17 cellular contexts compared by ENCODE assay signal in the genomic region with DNA sequence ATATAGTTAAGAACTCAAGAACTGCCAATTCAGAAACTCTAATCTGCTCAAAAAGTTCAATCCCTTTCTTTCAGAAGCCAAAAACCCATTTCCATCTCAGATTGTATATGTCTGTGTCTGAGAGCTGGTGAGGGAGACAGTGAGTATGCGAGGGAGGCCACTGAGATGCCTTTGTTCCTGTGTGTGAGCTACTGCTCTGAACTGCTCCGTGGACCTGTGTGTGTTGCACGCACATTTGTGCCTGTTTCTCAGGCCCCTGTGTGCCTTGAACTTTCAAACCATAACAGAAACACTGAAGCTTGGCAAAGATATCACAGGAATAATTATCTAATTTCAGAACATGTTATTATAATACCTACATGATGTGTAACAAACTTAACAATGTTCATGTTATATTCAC. TPM values are rescaled to one million over a fixed set of nuclear protein-coding genes. Genes with fewer than 3 reads are reported as not detected.
DNase-seq lines count a peak whose midpoint lies in the region; ATAC-seq, FAIRE-seq and TF ChIP-seq lines count a peak whose summit lies in the region.
"Had no signal": no experiment of that assay in that cellular context is flagged by ENCODE, and none has a peak within 500 bp of the region (broad histone marks: within the 10 kb centered on the region; RNA-seq: fewer than 3 reads in every experiment).

No MANE protein-coding gene starts in this region.

- no peak for DNase-seq in heart left ventricle
- no peak for DNase-seq in left cardiac atrium
- DNase-seq in H1 (ENCODE audit: low read depth in 1 of 2, low spot score in 2 of 2), result no peak
- no peak for DNase-seq in neural crest cell (ENCODE audit: low read depth, low spot score)
- DNase-seq in tibial nerve (ENCODE audit: low spot score in 2 of 2), result no peak
- no peak for DNase-seq in NCI-H510A treated with DMSO at 0.1 percent for 48 hours (lab: John Stamatoyannopoulos, UW)
- DNase-seq in stimulated activated CD4-positive, alpha-beta T cell treated with anti-CD3 and anti-CD28 coated beads, Interleukin-15, amount 100 ng/mL, for 24 hours, result no peak
- DNase-seq in NCI-H345 treated with DMSO at 0.1 percent for 48 hours (lab: John Stamatoyannopoulos, UW; ENCODE audit: unreplicated experiment), result no peak
- DNase-seq: ACHN; activated CD4-positive, alpha-beta T cell treated with anti-CD3 and anti-CD28 coated beads for 36 hours; activated CD8-positive, alpha-beta memory T cell treated with anti-CD3 and anti-CD28 coated beads, Interleukin-2, amount 10 ng/mL, durations not matched to agents 7 days and 5 days; dermis blood vessel endothelial cell; DMS79 treated with DMSO at 0.1 percent for 48 hours; NCI-H446 treated with DMSO at 0.1 percent for 48 hours; stomach; SW 1271 had no signal

- no peak overlapping the region for H2AK5ac ChIP-seq in H1 (ENCODE audit: low read depth, low read length)

- H3K18ac ChIP-seq in H1 (ENCODE audit: extremely low read depth, low read length), result no peak overlapping the region

- peak overlapping the region; percentile 96 for H3K4me3 Mint-ChIP-seq in neural crest cell
- H3K4me3 Mint-ChIP-seq: activated CD4-positive, alpha-beta T cell treated with anti-CD3 and anti-CD28 coated beads for 36 hours; activated CD8-positive, alpha-beta memory T cell treated with anti-CD3 and anti-CD28 coated beads, Interleukin-2, amount 10 ng/mL, durations not matched to agents 7 days and 5 days had no signal

- TF ChIP-seq POLR2A in heart left ventricle (IDR thresholded peaks at IDR 0.05) (no peak), H1 (IDR thresholded peaks at IDR 0.05; ENCODE audit: control extremely low read depth in 1 of 2, low read depth in 2 of 2, low read length in 2 of 2) (no peak), tibial nerve (IDR thresholded peaks at IDR 0.05) (no peak)

- no peaks in the 10 kb centered on the region for H3K9me3 Mint-ChIP-seq in neural crest cell

- peaks cover 4% of the 10 kb centered on the region for H3K27me3 Mint-ChIP-seq in neural crest cell (ENCODE audit: low read depth)

- H2BK5ac ChIP-seq in H1 (ENCODE audit: low read depth, low read length), result 0 out of 2 replicates have a peak overlapping the region, but pooled peaks have one; percentile 95

- no peak overlapping the region for H2AFZ ChIP-seq in H1 (ENCODE audit: low read length)

- H2BK12ac ChIP-seq in H1 (ENCODE audit: low read depth, low read length), result no peak overlapping the region

- H4K8ac ChIP-seq in H1 (ENCODE audit: extremely low read depth, insufficient read depth, low read length), result no peak overlapping the region

- TF ChIP-seq CTCF in heart left ventricle (IDR thresholded peaks at IDR 0.05) (no peak), H1 (IDR thresholded peaks at IDR 0.05; ENCODE audit: control extremely low read depth in 1 of 3, insufficient read depth in 1 of 3, low read depth in 1 of 3, low read length in 3 of 3) (no peak), neural crest cell (conservative IDR thresholded peaks at IDR 0.05) (no peak), tibial nerve (IDR thresholded peaks at IDR 0.05) (no peak)

- no peaks in the 10 kb centered on the region for H3K9me3 ChIP-seq in heart left ventricle
- H3K9me3 ChIP-seq in H1 (ENCODE audit: insufficient read depth in 2 of 2, low read depth in 1 of 2, low read length in 1 of 2), result no peaks in the 10 kb centered on the region
- H3K9me3 ChIP-seq in tibial nerve, result no peaks in the 10 kb centered on the region
- H3K9me3 ChIP-seq: stomach had no signal

- H3K79me2 ChIP-seq in H1 (ENCODE audit: control insufficient read depth in 1 of 2, insufficient read depth in 2 of 2, low read length in 2 of 2), result peaks cover 4 to 19% of the 10 kb centered on the region in 2 experiments; a peak in 3 of 4 replicates

- H2BK15ac ChIP-seq in H1 (ENCODE audit: low read length), result no peak overlapping the region

- no peak overlapping the region for H3K23ac ChIP-seq in H1 (ENCODE audit: insufficient read length)

- no peak for ATAC-seq in heart left ventricle
- no peak for ATAC-seq in left cardiac atrium
- ATAC-seq: activated CD4-positive, alpha-beta T cell treated with anti-CD3 and anti-CD28 coated beads for 36 hours; activated CD8-positive, alpha-beta memory T cell treated with anti-CD3 and anti-CD28 coated beads, Interleukin-2, amount 10 ng/mL, durations not matched to agents 7 days and 5 days had no signal

- peaks cover 0 to 39% (median 0%) of the 10 kb centered on the region in 9 donors for H3K27me3 ChIP-seq in heart left ventricle
- peaks cover 0 to 12% (median 10%) of the 10 kb centered on the region in 4 experiments; a peak in 5 of 7 replicates for H3K27me3 ChIP-seq in H1 (replicated peaks in 1 of 4; ENCODE audit: control insufficient read depth in 3 of 4, extremely low read depth in 1 of 4, insufficient read depth in 3 of 4, low read length in 3 of 4)
- H3K27me3 ChIP-seq in tibial nerve, result no peaks in the 10 kb centered on the region

- H4K91ac ChIP-seq in H1 (replicated peaks; ENCODE audit: insufficient read length, low read length), result peak overlapping the region; percentile 70

- H3K36me3 Mint-ChIP-seq in neural crest cell (ENCODE audit: low read depth), result no peaks in the 10 kb centered on the region
- H3K36me3 Mint-ChIP-seq: activated CD8-positive, alpha-beta memory T cell treated with anti-CD3 and anti-CD28 coated beads, Interleukin-2, amount 10 ng/mL, durations not matched to agents 7 days and 5 days had no signal

- no peak overlapping the region for H2BK120ac ChIP-seq in H1 (replicated peaks; ENCODE audit: low read depth, low read length)

- peak overlapping the region in 9 of 12 donors; percentile 82 to 98 (median 92) for H3K27ac ChIP-seq in heart left ventricle
- no peak overlapping the region for H3K27ac ChIP-seq in H1 (ENCODE audit: low read depth, low read length)
- H3K27ac ChIP-seq in tibial nerve, result peak overlapping the region in 3 of 4 donors; percentile 88 to 97 (median 95)

- CTCF ChIA-PET in H1 (lab: Charles Lee; ENCODE audit: partially characterized antibody), result interaction anchor here (0.8 to 12.6 kb wide), 17 partner anchors 9 to 194 kb away, joined by 3 to 177 read pairs (median 5); no protein-coding TSS in a partner anchor

- intact Hi-C loops in heart left ventricle (cut with DNase I) (loop anchor here in 4 of 10 donors (5.0 to 10.0 kb wide), 3 partner anchors 91 to 113 kb away; no protein-coding TSS in a partner anchor), left cardiac atrium (cut with DNase I) (loop anchor here in 1 of 2 donors (10.0 kb wide), 1 partner anchor 81 kb away; no protein-coding TSS in a partner anchor)

- peaks cover 26% of the 10 kb centered on the region for H3K23me2 ChIP-seq in H1 (ENCODE audit: low read depth, low read length)

- H3K4me1 ChIP-seq in heart left ventricle, result peaks cover under 1 to 38% (median 9%) of the 10 kb centered on the region in 12 donors
- peaks cover 14 to 36% (median 25%) of the 10 kb centered on the region in 4 experiments for H3K4me1 ChIP-seq in H1 (replicated peaks in 1 of 4; ENCODE audit: control insufficient read depth in 3 of 4, insufficient read depth in 4 of 4, low read length in 3 of 4)
- H3K4me1 ChIP-seq in tibial nerve, result peaks cover 0 to 29% (median 6%) of the 10 kb centered on the region in 4 donors

- no peak overlapping the region for H3K9ac ChIP-seq in H1 (replicated peaks in 1 of 4; ENCODE audit: extremely low read depth in 1 of 4, low read depth in 3 of 4, low read length in 3 of 4)

- no peaks in the 10 kb centered on the region for H3K36me3 ChIP-seq in heart left ventricle
- H3K36me3 ChIP-seq in H1 (ENCODE audit: control insufficient read depth in 2 of 4, insufficient read depth in 4 of 4, low read length in 3 of 4), result peaks cover 0 to 12% (median 0%) of the 10 kb centered on the region in 4 experiments; a peak in 2 of 8 replicates
- no peaks in the 10 kb centered on the region for H3K36me3 ChIP-seq in tibial nerve
- H3K36me3 ChIP-seq: stomach had no signal

- no peak for TF ChIP-seq RAD21 in H1 (IDR thresholded peaks at IDR 0.05 in 1 of 2, conservative IDR thresholded peaks at IDR 0.05 in 1 of 2; ENCODE audit: low read depth in 2 of 2, low read length in 2 of 2)

- POLR2A ChIA-PET in H1 (lab: Charles Lee; ENCODE audit: partially characterized antibody), result interaction anchor here (0.8 to 6.0 kb wide), 8 partner anchors 12 to 174 kb away, joined by 3 to 46 read pairs (median 9); no protein-coding TSS in a partner anchor

- TF ChIP-seq EP300 in H1 (IDR thresholded peaks at IDR 0.05; ENCODE audit: borderline replicate concordance in 1 of 2, low read depth in 2 of 2, low read length in 2 of 2) (no peak), tibial nerve (IDR thresholded peaks at IDR 0.05) (no peak)

- H4K20me1 ChIP-seq in H1 (replicated peaks in 1 of 2; ENCODE audit: control insufficient read depth in 1 of 2, insufficient read depth in 2 of 2, low read length in 2 of 2), result peaks cover 0 to 4% of the 10 kb centered on the region in 2 experiments

- no peak overlapping the region for H3K14ac ChIP-seq in H1 (ENCODE audit: insufficient read length)

- H4K5ac ChIP-seq in H1 (ENCODE audit: insufficient read length, low read depth, low read length), result no peak overlapping the region

- H3K4me2 ChIP-seq in H1 (ENCODE audit: insufficient read depth in 1 of 2, low read depth in 2 of 2, low read length in 2 of 2), result peak overlapping the region in 1 of 2 experiments; percentile 84; a peak in 2 of 4 replicates

- H2BK20ac ChIP-seq in H1 (ENCODE audit: low read length), result no peak overlapping the region; the same call in 1 of the 2 replicates

- WGBS in heart left ventricle, 4 donors, result 67 to 76% (median 73%) methylated on average over 3 of the region's 3 CpGs
- WGBS in H1 (ENCODE audit: extremely low coverage in 1 of 2, insufficient coverage in 1 of 2, insufficient read length in 1 of 2, insufficient replicate concordance in 2 of 2, low coverage in 1 of 2, low lambda C conversion rate in 2 of 2, missing lambda C conversion rate in 1 of 2), 2 experiments, result 87% methylated on average over 3 of the region's 3 CpGs; no CpG with 5 or more reads in 1 of the 2 experiments
- WGBS in tibial nerve, 2 donors, result 29 to 49% methylated on average over 3 of the region's 3 CpGs

- H3K79me1 ChIP-seq in H1 (ENCODE audit: low read depth, low read length), result peaks cover 8% of the 10 kb centered on the region; the same call in 1 of the 2 replicates

- no peak overlapping the region for H3K4me3 ChIP-seq in heart left ventricle
- peak overlapping the region in 1 of 4 experiments; percentile 78; a peak in 1 of 8 replicates for H3K4me3 ChIP-seq in H1 (ENCODE audit: extremely low read depth in 1 of 4, insufficient read depth in 2 of 4, low read depth in 3 of 4, low read length in 4 of 4)
- H3K4me3 ChIP-seq in tibial nerve, result no peak overlapping the region
- H3K4me3 ChIP-seq: K562, stomach had no signal

- no peak for FAIRE-seq in H1 (lab: Jason Lieb, UNC)
- FAIRE-seq: K562 had no signal

- H3K4ac ChIP-seq in H1 (replicated peaks; ENCODE audit: insufficient read length, low read depth, low read length), result no peak overlapping the region

- no peak overlapping the region for H3K56ac ChIP-seq in H1 (replicated peaks; ENCODE audit: insufficient read length, low read depth, low read length)

- peaks cover 64% of the 10 kb centered on the region for H3K4me1 Mint-ChIP-seq in neural crest cell

- H3K27ac Mint-ChIP-seq in neural crest cell (ENCODE audit: unreplicated experiment), result no peak overlapping the region
- H3K27ac Mint-ChIP-seq: activated CD4-positive, alpha-beta T cell treated with anti-CD3 and anti-CD28 coated beads for 36 hours; activated CD8-positive, alpha-beta memory T cell treated with anti-CD3 and anti-CD28 coated beads, Interleukin-2, amount 10 ng/mL, durations not matched to agents 7 days and 5 days had no signal

RNA-seq across cellular contexts. Expression of a gene that starts 2.4 kb away (rescaled TPM):
- total RNA-seq in heart left ventricle (100 to 1,000 TPM in 1 of 9 donors, 10 to 100 TPM in 8; 22.7 to 124 (median 53.0) TPM), left cardiac atrium (100 to 1,000 TPM; 138 to 209 TPM), neural crest cell (74.4 and 81.9 TPM in 2 replicates), tibial nerve (100 to 1,000 TPM; 155 to 328 (median 200) TPM)
- polyA plus RNA-seq in heart left ventricle (10 to 100 TPM; 62.4 to 84.2 TPM), H1 (2011; rRNA removed) (80.1 and 115 TPM in 2 replicates)
- total RNA-seq in H1 (2021; fragmentation: NEBNext Ultra II Directional; extraction: Animal tissue kit (Norgen Biotek cat#: 25700)), result 48.0 and 49.9 TPM in 2 replicates
- polyA plus RNA-seq in H1 (2011; cell fraction: cytosol; rRNA removed), result 148 TPM
- polyA plus RNA-seq in H1 (2011; cell fraction: nucleus; rRNA removed), result 347 TPM
- 37.2 to 63.9 TPM (median 58.3 TPM) in 4 replicates for polyA plus RNA-seq in H1 (2012, experiment 1 of 2)
- 59.7 TPM for polyA plus RNA-seq in H1 (2012, experiment 2 of 2)
- 8.0 TPM for polyA plus RNA-seq in H1 (2013, experiment 1 of 2)
- 7.8 TPM for polyA plus RNA-seq in H1 (2013, experiment 2 of 2)
- polyA minus RNA-seq in H1 (2011; rRNA and poly(A)+ RNA removed), result 84.3 and 179 TPM in 2 replicates
- 55.0 TPM for polyA minus RNA-seq in H1 (2011; cell fraction: cytosol; rRNA and poly(A)+ RNA removed)
- polyA minus RNA-seq in H1 (2011; cell fraction: nucleus; rRNA and poly(A)+ RNA removed), result 79.6 TPM
- total RNA-seq: activated CD4-positive, alpha-beta T cell treated with anti-CD3 and anti-CD28 coated beads for 36 hours; activated CD8-positive, alpha-beta memory T cell treated with anti-CD3 and anti-CD28 coated beads, Interleukin-2, amount 10 ng/mL, durations not matched to agents 7 days and 5 days had no signal
